In genomic region chr4:86675548-86675947, GRCh38 we compare ENCODE assay signal across 31 cellular contexts.
"Had no signal": no experiment of that assay in that cellular context is flagged by ENCODE, and none has a peak within 500 bp of the region (broad histone marks: within the 10 kb centered on the region; RNA-seq: fewer than 3 reads in every experiment).

No MANE protein-coding gene starts in this region.

- H3K27me3 ChIP-seq: ascending aorta, brain microvascular endothelial cell, esophagus squamous epithelium had no signal

- ATAC-seq: activated naive CD4-positive, alpha-beta T cell treated with anti-CD3 and anti-CD28 coated beads, Interleukin-2, amount 50 U/mL, for 72 hours; activated T-cell treated with anti-CD3 and anti-CD28 coated beads, Interleukin-2, amount 50 U/mL, for 72 hours; effector memory CD8-positive, alpha-beta T cell; T-helper 17 cell; WTC11 had no signal

- H3K4me3 ChIP-seq: ascending aorta, esophagus squamous epithelium had no signal

- DNase-seq: activated CD4-positive, alpha-beta memory T cell treated with anti-CD3 and anti-CD28 coated beads, Interleukin-2, amount 10 ng/mL, durations not matched to agents 7 days and 5 days; activated CD4-positive, alpha-beta T cell treated with anti-CD3 and anti-CD28 coated beads for 1 hour; activated CD4-positive, alpha-beta T cell treated with anti-CD3 and anti-CD28 coated beads for 4 hours; activated CD4-positive, alpha-beta T cell treated with anti-CD3 and anti-CD28 coated beads, Interleukin-2, amount 10 ng/mL, durations not matched to agents 7 days and 5 days; activated CD4-positive, alpha-beta T cell treated with anti-CD3 and anti-CD28 coated beads, Interleukin-2, amount 50 U/mL, for 4 hours; activated CD8-positive, alpha-beta memory T cell treated with anti-CD3 and anti-CD28 coated beads, Interleukin-2, amount 50 U/mL, for 48 hours; activated gamma-delta T cell; activated naive CD4-positive, alpha-beta T cell; activated naive CD4-positive, alpha-beta T cell treated with anti-CD3 and anti-CD28 coated beads, Interleukin-2, amount 10 ng/mL, durations not matched to agents 7 days and 5 days; activated naive CD8-positive, alpha-beta T cell treated with anti-CD3 and anti-CD28 coated beads, Interleukin-2, amount 10 ng/mL, durations not matched to agents 7 days and 5 days; activated T-cell treated with anti-CD3 and anti-CD28 coated beads for 4 hours; activated T-cell treated with anti-CD3 and anti-CD28 coated beads, Interleukin-2, amount 50 U/mL, for 24 hours; activated T-cell treated with anti-CD3 and anti-CD28 coated beads, Interleukin-2, amount 50 U/mL, for 72 hours; brain microvascular endothelial cell; caudate nucleus; cortex of kidney; dermis blood vessel endothelial cell; effector CD4-positive, alpha-beta T cell; effector memory CD8-positive, alpha-beta T cell; erythroblast; esophagus squamous epithelium; foreskin fibroblast; head of caudate nucleus; hippocampal formation; T-helper 17 cell; T1000 had no signal

- H3K4me1 ChIP-seq: ascending aorta had no signal

- H3K36me3 ChIP-seq: brain microvascular endothelial cell had no signal

- H3K27ac ChIP-seq: ascending aorta, brain microvascular endothelial cell had no signal

- FAIRE-seq: colon, frontal cortex had no signal

- H3K9me3 ChIP-seq: ascending aorta, esophagus squamous epithelium had no signal
